ENCODE assay signal across 9 cellular contexts in the genomic region with DNA sequence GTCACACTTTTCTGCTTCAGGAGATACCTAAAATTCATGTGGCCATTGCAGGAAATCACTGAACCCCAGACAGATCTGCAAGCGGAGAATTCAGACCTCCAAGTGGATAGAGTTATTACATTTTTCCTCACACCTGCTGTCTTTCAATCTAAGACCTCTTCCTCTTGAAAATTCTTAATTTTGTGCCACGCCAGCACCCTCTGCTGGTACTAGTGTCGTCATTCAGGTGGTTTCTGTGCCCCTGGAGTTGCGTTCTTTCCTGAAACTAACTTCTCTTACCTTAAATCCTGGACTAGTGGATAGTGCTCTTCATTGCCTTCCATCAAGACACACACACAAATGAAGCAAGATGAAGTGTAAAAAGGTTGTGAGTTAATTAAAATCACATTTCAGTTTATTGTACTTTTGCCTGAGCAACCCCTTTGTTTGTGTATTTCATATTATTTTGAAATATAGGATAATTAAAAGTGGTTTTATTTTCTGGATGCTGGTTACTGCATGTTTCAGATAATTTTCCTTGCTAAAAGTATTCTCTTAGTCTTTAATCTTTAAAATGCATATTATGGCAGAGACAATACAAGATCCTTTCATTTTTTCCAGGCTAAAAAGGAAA. TPM values are rescaled to one million over a fixed set of nuclear protein-coding genes. Genes with fewer than 3 reads are reported as not detected.
DNase-seq lines count a peak whose midpoint lies in the region; ATAC-seq, FAIRE-seq and TF ChIP-seq lines count a peak whose summit lies in the region.
"Had no signal": no experiment of that assay in that cellular context is flagged by ENCODE, and none has a peak within 500 bp of the region (broad histone marks: within the 10 kb centered on the region; RNA-seq: fewer than 3 reads in every experiment).

No MANE protein-coding gene starts in this region.

- no peak overlapping the region for H3K4me3 ChIP-seq in upper lobe of left lung

- TF ChIP-seq CTCF in AG09319 (IDR thresholded peaks at IDR 0.05; ENCODE audit: low read depth, low read length) (peak; percentile 18), upper lobe of left lung (IDR thresholded peaks at IDR 0.05) (no peak)

- no peak overlapping the region for H3K27ac ChIP-seq in upper lobe of left lung

- FAIRE-seq in H54 (lab: Jason Lieb, UNC), result peak; percentile 61
- peak; percentile 55 for FAIRE-seq in islet of Langerhans (lab: Jason Lieb, UNC)
- FAIRE-seq: endometrium had no signal

- peaks cover 5% of the 10 kb centered on the region for H3K4me1 Mint-ChIP-seq in activated naive CD4-positive, alpha-beta T cell treated with anti-CD3 and anti-CD28 coated beads, Interleukin-2, amount 10 ng/mL, durations not matched to agents 7 days and 5 days

- H3K36me3 Mint-ChIP-seq in activated naive CD4-positive, alpha-beta T cell treated with anti-CD3 and anti-CD28 coated beads, Interleukin-2, amount 10 ng/mL, durations not matched to agents 7 days and 5 days, result no peaks in the 10 kb centered on the region

- DNase-seq in AG09319 (ENCODE audit: extremely low read depth, low read depth), result no peak
- no peak for DNase-seq in H54 (ENCODE audit: insufficient read length, low spot score)
- DNase-seq in NCI-H510A (lab: John Stamatoyannopoulos, UW), result peak; percentile 64
- DNase-seq in activated naive CD4-positive, alpha-beta T cell treated with anti-CD3 and anti-CD28 coated beads, Interleukin-2, amount 10 ng/mL, durations not matched to agents 7 days and 5 days, result peak; percentile 54
- no peak for DNase-seq in upper lobe of left lung
- DNase-seq in islet precursor cell, result no peak

- 10 to 13% methylated on average over 4 of the region's 4 CpGs for WGBS in upper lobe of left lung, 2 donors

- H3K9me3 Mint-ChIP-seq in activated naive CD4-positive, alpha-beta T cell treated with anti-CD3 and anti-CD28 coated beads, Interleukin-2, amount 10 ng/mL, durations not matched to agents 7 days and 5 days, result no peaks in the 10 kb centered on the region

- TF ChIP-seq POLR2A in H54 (IDR thresholded peaks at IDR 0.05; ENCODE audit: low read depth, low read length) (no peak), upper lobe of left lung (IDR thresholded peaks at IDR 0.05) (no peak)

- H3K4me3 Mint-ChIP-seq in activated naive CD4-positive, alpha-beta T cell treated with anti-CD3 and anti-CD28 coated beads, Interleukin-2, amount 10 ng/mL, durations not matched to agents 7 days and 5 days, result peak overlapping the region; percentile 16

- no peaks in the 10 kb centered on the region for H3K9me3 ChIP-seq in upper lobe of left lung

- H3K27me3 Mint-ChIP-seq in activated naive CD4-positive, alpha-beta T cell treated with anti-CD3 and anti-CD28 coated beads, Interleukin-2, amount 10 ng/mL, durations not matched to agents 7 days and 5 days, result peaks cover 74% of the 10 kb centered on the region

- H3K36me3 ChIP-seq in upper lobe of left lung, result no peaks in the 10 kb centered on the region

- peaks cover 0 to 36% (median 21%) of the 10 kb centered on the region in 4 donors for H3K27me3 ChIP-seq in upper lobe of left lung

- ATAC-seq in HG03135 (IDR thresholded peaks at IDR 0.05; ENCODE audit: unreplicated experiment), result no peak
- ATAC-seq in upper lobe of left lung (ENCODE audit: low FRiP score in 2 of 2), result no peak

- CTCF ChIA-PET in activated naive CD4-positive, alpha-beta T cell treated with anti-CD3 and anti-CD28 coated beads, Interleukin-2, amount 10 ng/mL, durations not matched to agents 7 days and 5 days (lab: Charles Lee), result interaction anchor here (1.2 kb wide), 1 partner anchor 1825 kb away, joined by 4 read pairs; no protein-coding TSS in a partner anchor

- no peak for TF ChIP-seq EP300 in upper lobe of left lung (IDR thresholded peaks at IDR 0.05)

- peaks cover 15 to 24% (median 21%) of the 10 kb centered on the region in 4 donors for H3K4me1 ChIP-seq in upper lobe of left lung

- H3K27ac Mint-ChIP-seq in activated naive CD4-positive, alpha-beta T cell treated with anti-CD3 and anti-CD28 coated beads, Interleukin-2, amount 10 ng/mL, durations not matched to agents 7 days and 5 days, result no peak overlapping the region

RNA-seq across cellular contexts. Expression of a gene that starts 1.6 kb away (rescaled TPM):
- total RNA-seq in upper lobe of left lung, result 1 to 10 TPM in 3 of 6 donors, under 1 TPM in 3; 0.31 to 2.1 (median 0.98) TPM

Comparison
In these comparisons a context has a peak if more than half of its experiments do, and no peak if none do; other contexts are left out.
1. DNase-seq: peak in NCI-H510A (single experiment) and activated naive CD4-positive, alpha-beta T cell treated with anti-CD3 and anti-CD28 coated beads, Interleukin-2, amount 10 ng/mL, durations not matched to agents 7 days and 5 days (single experiment); none in AG09319 (single experiment), H54 (single experiment), upper lobe of left lung (0 of 2) and islet precursor cell (single experiment).